In genomic region chr13:72126424-72126823, GRCh38 we compare ENCODE assay signal across 23 cellular contexts.
"Had no signal": no experiment of that assay in that cellular context is flagged by ENCODE, and none has a peak within 500 bp of the region (broad histone marks: within the 10 kb centered on the region; RNA-seq: fewer than 3 reads in every experiment).

No MANE protein-coding gene starts in this region.

- H3K36me3 ChIP-seq: gastrocnemius medialis, heart right ventricle, left ventricle myocardium inferior, lower lobe of right lung, tibial nerve, upper lobe of right lung, vagina had no signal

- H3K4me3 Mint-ChIP-seq: natural killer cell treated with Interleukin-12 subunit alpha and Interleukin-12 subunit beta and Interleukin-15 and Interleukin-18, amount 100 ng/mL, for 72 hours; stimulated activated naive B cell treated with anti-CD40 and anti-IgM and Interleukin-4, amounts not matched to agents 10 μg/mL and 1 μg/mL and 100 μg/mL, for 72 hours; stimulated activated naive CD8-positive, alpha-beta T cell treated with anti-CD3 and anti-CD28 coated beads, Interleukin-15, amount 100 ng/mL, for 72 hours had no signal

- FAIRE-seq: endometrium, kidney had no signal

- H3K4me1 ChIP-seq: gastrocnemius medialis, heart right ventricle, left ventricle myocardium inferior, lower lobe of right lung, testis, tibial nerve, upper lobe of right lung, vagina had no signal

- H3K9me3 ChIP-seq: gastrocnemius medialis, heart right ventricle, left ventricle myocardium inferior, lower lobe of right lung, testis, tibial nerve, upper lobe of right lung, vagina had no signal

- H3K27ac ChIP-seq: gastrocnemius medialis, heart right ventricle, left ventricle myocardium inferior, lower lobe of right lung, testis, tibial nerve, upper lobe of right lung, vagina had no signal

- H3K27me3 Mint-ChIP-seq: natural killer cell treated with Interleukin-12 subunit alpha and Interleukin-12 subunit beta and Interleukin-15 and Interleukin-18, amount 100 ng/mL, for 72 hours; stimulated activated naive B cell treated with anti-CD40 and anti-IgM and Interleukin-4, amounts not matched to agents 10 μg/mL and 1 μg/mL and 100 μg/mL, for 72 hours; stimulated activated naive CD8-positive, alpha-beta T cell treated with anti-CD3 and anti-CD28 coated beads, Interleukin-15, amount 100 ng/mL, for 72 hours had no signal

- H3K4me1 Mint-ChIP-seq: stimulated activated naive B cell treated with anti-CD40 and anti-IgM and Interleukin-4, amounts not matched to agents 10 μg/mL and 1 μg/mL and 100 μg/mL, for 72 hours; stimulated activated naive CD8-positive, alpha-beta T cell treated with anti-CD3 and anti-CD28 coated beads, Interleukin-15, amount 100 ng/mL, for 72 hours had no signal

- H3K27me3 ChIP-seq: gastrocnemius medialis, heart right ventricle, testis, tibial nerve, upper lobe of right lung, vagina had no signal

- H3K27ac Mint-ChIP-seq: natural killer cell treated with Interleukin-12 subunit alpha and Interleukin-12 subunit beta and Interleukin-15 and Interleukin-18, amount 100 ng/mL, for 72 hours; stimulated activated naive B cell treated with anti-CD40 and anti-IgM and Interleukin-4, amounts not matched to agents 10 μg/mL and 1 μg/mL and 100 μg/mL, for 72 hours; stimulated activated naive CD8-positive, alpha-beta T cell treated with anti-CD3 and anti-CD28 coated beads, Interleukin-15, amount 100 ng/mL, for 72 hours had no signal

- DNase-seq: cortex of kidney; effector memory CD4-positive, alpha-beta T cell; erythroblast; gastrocnemius medialis; heart right ventricle; kidney; left cardiac atrium; left ventricle myocardium inferior; lower lobe of right lung; mesenchymal stem cell; midbrain; posterior cingulate gyrus; stimulated activated CD4-positive, alpha-beta T cell treated with anti-CD3 and anti-CD28 coated beads, Interleukin-2, amount 100 ng/mL, for 24 hours; stimulated activated CD4-positive, alpha-beta T cell treated with anti-CD3 and anti-CD28 coated beads, Interleukin-4, amount 100 ng/mL, for 4 hours; stimulated activated naive B cell treated with anti-CD40 and anti-IgM and Interleukin-4, amounts not matched to agents 10 μg/mL and 1 μg/mL and 100 μg/mL, for 72 hours; stimulated activated naive CD8-positive, alpha-beta T cell treated with anti-CD3 and anti-CD28 coated beads, Interleukin-15, amount 100 ng/mL, for 72 hours; testis; upper lobe of right lung had no signal

- H3K36me3 Mint-ChIP-seq: natural killer cell treated with Interleukin-12 subunit alpha and Interleukin-12 subunit beta and Interleukin-15 and Interleukin-18, amount 100 ng/mL, for 72 hours; stimulated activated naive B cell treated with anti-CD40 and anti-IgM and Interleukin-4, amounts not matched to agents 10 μg/mL and 1 μg/mL and 100 μg/mL, for 72 hours had no signal

- H3K4me3 ChIP-seq: gastrocnemius medialis, heart right ventricle, left ventricle myocardium inferior, lower lobe of right lung, skin epidermis, testis, tibial nerve, upper lobe of right lung, vagina had no signal
